ENCODE assay signal across 12 cellular contexts in genomic region chr17:78252111-78252634, GRCh38. TPM values are rescaled to one million over a fixed set of nuclear protein-coding genes. Genes with fewer than 3 reads are reported as not detected.
DNase-seq lines count a peak whose midpoint lies in the region; ATAC-seq and TF ChIP-seq lines count a peak whose summit lies in the region.
"Had no signal": no experiment of that assay in that cellular context is flagged by ENCODE, and none has a peak within 500 bp of the region (broad histone marks: within the 10 kb centered on the region; RNA-seq: fewer than 3 reads in every experiment).

No MANE protein-coding gene starts in this region.

- peak; percentile 38 to 49 for ATAC-seq in stimulated activated naive B cell treated with anti-CD40 and anti-IgM and Interleukin-4, amounts not matched to agents 10 μg/mL and 1 μg/mL and 100 μg/mL, for 72 hours (replicated peaks)
- no peak for ATAC-seq in GM21723 (IDR thresholded peaks at IDR 0.05; ENCODE audit: unreplicated experiment)

- peak overlapping the region; percentile 85 for H3K4me3 Mint-ChIP-seq in activated CD4-positive, alpha-beta T cell treated with anti-CD3 and anti-CD28 coated beads, Interleukin-2, amount 10 ng/mL, durations not matched to agents 24 days and 14 days
- no peak overlapping the region for H3K4me3 Mint-ChIP-seq in chondrocyte (ENCODE audit: unreplicated experiment)
- H3K4me3 Mint-ChIP-seq in stimulated activated naive B cell treated with anti-CD40 and anti-IgM and Interleukin-4, amounts not matched to agents 10 μg/mL and 1 μg/mL and 100 μg/mL, for 72 hours: no peak overlapping the region
- H3K4me3 Mint-ChIP-seq: HFFc6 had no signal

- no peaks in the 10 kb centered on the region for H3K27me3 Mint-ChIP-seq in activated CD4-positive, alpha-beta T cell treated with anti-CD3 and anti-CD28 coated beads, Interleukin-2, amount 10 ng/mL, durations not matched to agents 24 days and 14 days
- H3K27me3 Mint-ChIP-seq in chondrocyte (ENCODE audit: low read depth): no peaks in the 10 kb centered on the region
- H3K27me3 Mint-ChIP-seq in stimulated activated naive B cell treated with anti-CD40 and anti-IgM and Interleukin-4, amounts not matched to agents 10 μg/mL and 1 μg/mL and 100 μg/mL, for 72 hours: peaks cover 0 to 24% of the 10 kb centered on the region in 2 donors

- TF ChIP-seq CTCF in chondrocyte (IDR thresholded peaks at IDR 0.05): no peak

- peak overlapping the region; percentile 84 for H3K27ac Mint-ChIP-seq in activated CD4-positive, alpha-beta T cell treated with anti-CD3 and anti-CD28 coated beads, Interleukin-2, amount 10 ng/mL, durations not matched to agents 24 days and 14 days
- no peak overlapping the region for H3K27ac Mint-ChIP-seq in chondrocyte (ENCODE audit: unreplicated experiment)
- H3K27ac Mint-ChIP-seq in stimulated activated naive B cell treated with anti-CD40 and anti-IgM and Interleukin-4, amounts not matched to agents 10 μg/mL and 1 μg/mL and 100 μg/mL, for 72 hours: no peak overlapping the region
- H3K27ac Mint-ChIP-seq: HFFc6, nephron progenitor cell had no signal

- peak; percentile 69 for DNase-seq in NK-92 treated with Interleukin-12 subunit alpha and Interleukin-12 subunit beta, amount 100 ng/mL, for 24 hours (lab: John Stamatoyannopoulos, UW)
- DNase-seq in NK-92 (lab: John Stamatoyannopoulos, UW; ENCODE audit: unreplicated experiment): no peak
- DNase-seq in activated CD4-positive, alpha-beta T cell treated with anti-CD3 and anti-CD28 coated beads, Interleukin-2, amount 10 ng/mL, durations not matched to agents 24 days and 14 days: peak; percentile 91
- DNase-seq in chondrocyte (ENCODE audit: low spot score): peak; percentile 80
- peak; percentile 35 for DNase-seq in stimulated activated naive B cell treated with anti-CD40 and anti-IgM and Interleukin-4, amounts not matched to agents 10 μg/mL and 1 μg/mL and 100 μg/mL, for 72 hours
- DNase-seq in NCI-H2196 (lab: John Stamatoyannopoulos, UW; ENCODE audit: unreplicated experiment): no peak
- no peak for DNase-seq in NOMO-1 treated with DMSO at 0.1 percent for 48 hours (lab: John Stamatoyannopoulos, UW; ENCODE audit: unreplicated experiment)
- DNase-seq: 8988T, HFFc6, nephron progenitor cell had no signal

- intact Hi-C loops in activated CD4-positive, alpha-beta T cell treated with anti-CD3 and anti-CD28 coated beads, Interleukin-2, amount 10 ng/mL, durations not matched to agents 24 days and 14 days (cut with micrococcal nuclease): loop anchor here (5.0 kb wide), 4 partner anchors 35 to 230 kb away; no protein-coding TSS in a partner anchor

- no peaks in the 10 kb centered on the region for H3K9me3 Mint-ChIP-seq in activated CD4-positive, alpha-beta T cell treated with anti-CD3 and anti-CD28 coated beads, Interleukin-2, amount 10 ng/mL, durations not matched to agents 24 days and 14 days
- H3K9me3 Mint-ChIP-seq in chondrocyte (ENCODE audit: low read depth): no peaks in the 10 kb centered on the region
- H3K9me3 Mint-ChIP-seq in stimulated activated naive B cell treated with anti-CD40 and anti-IgM and Interleukin-4, amounts not matched to agents 10 μg/mL and 1 μg/mL and 100 μg/mL, for 72 hours: no peaks in the 10 kb centered on the region
- H3K9me3 Mint-ChIP-seq: HFFc6 had no signal

- H3K36me3 Mint-ChIP-seq in activated CD4-positive, alpha-beta T cell treated with anti-CD3 and anti-CD28 coated beads, Interleukin-2, amount 10 ng/mL, durations not matched to agents 24 days and 14 days (ENCODE audit: low read depth): no peaks in the 10 kb centered on the region
- no peaks in the 10 kb centered on the region for H3K36me3 Mint-ChIP-seq in chondrocyte (ENCODE audit: low read depth)
- H3K36me3 Mint-ChIP-seq in stimulated activated naive B cell treated with anti-CD40 and anti-IgM and Interleukin-4, amounts not matched to agents 10 μg/mL and 1 μg/mL and 100 μg/mL, for 72 hours: no peaks in the 10 kb centered on the region

- peaks cover 44% of the 10 kb centered on the region for H3K4me1 Mint-ChIP-seq in activated CD4-positive, alpha-beta T cell treated with anti-CD3 and anti-CD28 coated beads, Interleukin-2, amount 10 ng/mL, durations not matched to agents 24 days and 14 days
- H3K4me1 Mint-ChIP-seq in chondrocyte (ENCODE audit: low read depth): peaks cover 12% of the 10 kb centered on the region
- H3K4me1 Mint-ChIP-seq in stimulated activated naive B cell treated with anti-CD40 and anti-IgM and Interleukin-4, amounts not matched to agents 10 μg/mL and 1 μg/mL and 100 μg/mL, for 72 hours: peaks cover 28 to 44% of the 10 kb centered on the region in 2 donors

RNA-seq across cellular contexts. Expression of gene TMEM235, which starts 20.7 kb away (rescaled TPM):
- not detected in 2 replicates for total RNA-seq in activated CD4-positive, alpha-beta T cell treated with anti-CD3 and anti-CD28 coated beads, Interleukin-2, amount 10 ng/mL, durations not matched to agents 24 days and 14 days
- not detected in 3 replicates for total RNA-seq in chondrocyte
- total RNA-seq: HFFc6, SK-MEL-5 had no signal

RNA-seq across cellular contexts. Expression of gene BIRC5, which starts 38.1 kb away (rescaled TPM):
- 38.7 and 40.6 TPM in 2 replicates for total RNA-seq in activated CD4-positive, alpha-beta T cell treated with anti-CD3 and anti-CD28 coated beads, Interleukin-2, amount 10 ng/mL, durations not matched to agents 24 days and 14 days
- 10.2 to 11.6 TPM (median 10.9 TPM) in 3 replicates for total RNA-seq in chondrocyte

Comparison
In these comparisons a context has a peak if more than half of its experiments do, and no peak if none do; other contexts are left out.
1. DNase-seq: peak in NK-92 treated with Interleukin-12 subunit alpha and Interleukin-12 subunit beta, amount 100 ng/mL, for 24 hours (single experiment), activated CD4-positive, alpha-beta T cell treated with anti-CD3 and anti-CD28 coated beads, Interleukin-2, amount 10 ng/mL, durations not matched to agents 24 days and 14 days (single experiment), chondrocyte (single experiment) and stimulated activated naive B cell treated with anti-CD40 and anti-IgM and Interleukin-4, amounts not matched to agents 10 μg/mL and 1 μg/mL and 100 μg/mL, for 72 hours (single experiment); none in NK-92 (single experiment), NCI-H2196 (single experiment) and NOMO-1 treated with DMSO at 0.1 percent for 48 hours (single experiment).